12 cellular contexts compared by ENCODE assay signal in genomic region chr3:129890125-129890524, GRCh38. TPM values are rescaled to one million over a fixed set of nuclear protein-coding genes. Genes with fewer than 3 reads are reported as not detected.
DNase-seq lines count a peak whose midpoint lies in the region; ATAC-seq and TF ChIP-seq lines count a peak whose summit lies in the region.
"Had no signal": no experiment of that assay in that cellular context is flagged by ENCODE, and none has a peak within 500 bp of the region (broad histone marks: within the 10 kb centered on the region; RNA-seq: fewer than 3 reads in every experiment).

No MANE protein-coding gene starts in this region.

- CTCF ChIA-PET in activated CD8-positive, alpha-beta T cell treated with anti-CD3 and anti-CD28 coated beads, Interleukin-2, amount 10 ng/mL, durations not matched to agents 7 days and 5 days (lab: Charles Lee), result no interaction called here

- ATAC-seq in activated CD8-positive, alpha-beta T cell treated with anti-CD3 and anti-CD28 coated beads, Interleukin-2, amount 10 ng/mL, durations not matched to agents 7 days and 5 days, result no peak
- ATAC-seq in T-helper 17 cell, result no peak

- no peaks in the 10 kb centered on the region for H3K9me3 ChIP-seq in MM.1S (replicated peaks; ENCODE audit: insufficient read depth, low read length)
- no peaks in the 10 kb centered on the region for H3K9me3 ChIP-seq in parathyroid adenoma (ENCODE audit: control insufficient read depth, low read length)
- no peaks in the 10 kb centered on the region for H3K9me3 ChIP-seq in GM23248 (ENCODE audit: low read depth)
- H3K9me3 ChIP-seq in T-helper 17 cell (ENCODE audit: control insufficient read depth, low read length, poor library complexity, severe bottlenecking), result no peaks in the 10 kb centered on the region
- H3K9me3 ChIP-seq: esophagus squamous epithelium had no signal

- H3K36me3 ChIP-seq in MM.1S (replicated peaks; ENCODE audit: insufficient read depth, low read length) (no peaks in the 10 kb centered on the region), parathyroid adenoma (ENCODE audit: control insufficient read depth, insufficient read depth, low read length) (no peaks in the 10 kb centered on the region), GM23248 (ENCODE audit: low read depth) (no peaks in the 10 kb centered on the region)

- 99 to 100% methylated on average over 2 of the region's 2 CpGs for WGBS in GM23248 (ENCODE audit: low coverage in 1 of 2, low lambda C conversion rate in 2 of 2, missing lambda C conversion rate in 2 of 2), 2 experiments

- no peak for TF ChIP-seq CTCF in MM.1S (IDR thresholded peaks at IDR 0.05; ENCODE audit: low read length)
- TF ChIP-seq CTCF in parathyroid adenoma (IDR thresholded peaks at IDR 0.05), result no peak

- H3F3A ChIP-seq in MM.1S (ENCODE audit: insufficient read depth, low read length) (peaks cover 35% of the 10 kb centered on the region), GM23248 (ENCODE audit: insufficient read depth) (peaks cover 50% of the 10 kb centered on the region)

- H3K27me3 Mint-ChIP-seq in activated CD8-positive, alpha-beta T cell treated with anti-CD3 and anti-CD28 coated beads, Interleukin-2, amount 10 ng/mL, durations not matched to agents 7 days and 5 days (ENCODE audit: low read depth), result no peaks in the 10 kb centered on the region
- no peaks in the 10 kb centered on the region for H3K27me3 Mint-ChIP-seq in T-helper 17 cell

- H3K4me1 ChIP-seq in MM.1S (ENCODE audit: low read length), result peaks cover 34% of the 10 kb centered on the region
- H3K4me1 ChIP-seq in parathyroid adenoma, result peaks cover 2% of the 10 kb centered on the region
- H3K4me1 ChIP-seq in GM23248 (ENCODE audit: insufficient read depth), result peaks cover 30% of the 10 kb centered on the region

- H3K27ac Mint-ChIP-seq in activated CD8-positive, alpha-beta T cell treated with anti-CD3 and anti-CD28 coated beads, Interleukin-2, amount 10 ng/mL, durations not matched to agents 7 days and 5 days, result no peak overlapping the region
- no peak overlapping the region for H3K27ac Mint-ChIP-seq in T-helper 17 cell

- DNase-seq in DMS153 (lab: John Stamatoyannopoulos, UW), result peak; percentile 16
- no peak for DNase-seq in DMS153 treated with DMSO at 0.1 percent for 48 hours (lab: John Stamatoyannopoulos, UW; ENCODE audit: unreplicated experiment)
- peak; percentile 89 for DNase-seq in MM.1S
- peak; percentile 30 for DNase-seq in activated CD8-positive, alpha-beta T cell treated with anti-CD3 and anti-CD28 coated beads, Interleukin-2, amount 10 ng/mL, durations not matched to agents 7 days and 5 days
- no peak for DNase-seq in GM23248
- no peak for DNase-seq in T-helper 17 cell
- DNase-seq in NCI-H526 treated with DMSO at 0.1 percent for 48 hours (lab: John Stamatoyannopoulos, UW), result no peak
- DNase-seq: activated effector memory CD4-positive, alpha-beta T cell treated with anti-CD3 and anti-CD28 coated beads, Interleukin-2, amount 50 U/mL, for 16 hours; esophagus squamous epithelium; nucleus accumbens had no signal

- no peak overlapping the region for H2AFZ ChIP-seq in MM.1S (ENCODE audit: low read length)
- no peak overlapping the region for H2AFZ ChIP-seq in parathyroid adenoma
- H2AFZ ChIP-seq in GM23248, result no peak overlapping the region

- H3K9me3 Mint-ChIP-seq in activated CD8-positive, alpha-beta T cell treated with anti-CD3 and anti-CD28 coated beads, Interleukin-2, amount 10 ng/mL, durations not matched to agents 7 days and 5 days (ENCODE audit: insufficient read depth), result no peaks in the 10 kb centered on the region

- H3K79me2 ChIP-seq in MM.1S (ENCODE audit: low read length) (peaks cover 76% of the 10 kb centered on the region), parathyroid adenoma (peaks cover 25% of the 10 kb centered on the region), GM23248 (ENCODE audit: insufficient read depth) (peaks cover 55% of the 10 kb centered on the region)

- H4K20me1 ChIP-seq in MM.1S (ENCODE audit: insufficient read depth, low read length), result no peaks in the 10 kb centered on the region
- H4K20me1 ChIP-seq in GM23248 (ENCODE audit: insufficient read depth), result peaks cover 6% of the 10 kb centered on the region; the same call in 1 of the 2 replicates

- H3K9ac ChIP-seq in MM.1S (ENCODE audit: low read length), result peak overlapping the region; percentile 99; the same call in 1 of the 2 replicates
- H3K9ac ChIP-seq in parathyroid adenoma, result no peak overlapping the region
- H3K9ac ChIP-seq in GM23248, result no peak overlapping the region

- H3K9me2 ChIP-seq in MM.1S (replicated peaks; ENCODE audit: insufficient read depth, low read length) (no peaks in the 10 kb centered on the region), GM23248 (ENCODE audit: insufficient read depth) (no peaks in the 10 kb centered on the region)

- peak overlapping the region; percentile 86 for H3K4me2 ChIP-seq in MM.1S (ENCODE audit: low read depth, low read length)
- peak overlapping the region; percentile 22 for H3K4me2 ChIP-seq in parathyroid adenoma (ENCODE audit: low read length)
- no peak overlapping the region for H3K4me2 ChIP-seq in GM23248 (ENCODE audit: unreplicated experiment)

- peaks cover 12% of the 10 kb centered on the region for H3K36me3 Mint-ChIP-seq in activated CD8-positive, alpha-beta T cell treated with anti-CD3 and anti-CD28 coated beads, Interleukin-2, amount 10 ng/mL, durations not matched to agents 7 days and 5 days (ENCODE audit: low read depth)
- peaks cover 2% of the 10 kb centered on the region for H3K36me3 Mint-ChIP-seq in T-helper 17 cell (ENCODE audit: low read depth)

- in situ Hi-C loops in GM23248 (cut with MboI), result no loop called here

- H3K27ac ChIP-seq in MM.1S (ENCODE audit: low read length) (peak overlapping the region; percentile 96), parathyroid adenoma (no peak overlapping the region), GM23248 (no peak overlapping the region)
- H3K27ac ChIP-seq: 22Rv1 had no signal

- POLR2A ChIA-PET in activated CD8-positive, alpha-beta T cell treated with anti-CD3 and anti-CD28 coated beads, Interleukin-2, amount 10 ng/mL, durations not matched to agents 7 days and 5 days (lab: Charles Lee), result interaction anchor here (0.6 kb wide), 1 partner anchor 18 kb away, joined by 4 read pairs; no protein-coding TSS in a partner anchor

- no peak overlapping the region for H3K4me3 Mint-ChIP-seq in activated CD8-positive, alpha-beta T cell treated with anti-CD3 and anti-CD28 coated beads, Interleukin-2, amount 10 ng/mL, durations not matched to agents 7 days and 5 days
- H3K4me3 Mint-ChIP-seq in T-helper 17 cell, result no peak overlapping the region

- no peaks in the 10 kb centered on the region for H3K27me3 ChIP-seq in MM.1S (replicated peaks; ENCODE audit: insufficient read depth, low read length)
- H3K27me3 ChIP-seq in parathyroid adenoma (ENCODE audit: control insufficient read depth, insufficient read depth, low read length), result no peaks in the 10 kb centered on the region
- H3K27me3 ChIP-seq in GM23248 (replicated peaks; ENCODE audit: insufficient read depth), result no peaks in the 10 kb centered on the region
- H3K27me3 ChIP-seq: esophagus squamous epithelium had no signal

- peaks cover 30% of the 10 kb centered on the region for H3K4me1 Mint-ChIP-seq in activated CD8-positive, alpha-beta T cell treated with anti-CD3 and anti-CD28 coated beads, Interleukin-2, amount 10 ng/mL, durations not matched to agents 7 days and 5 days (ENCODE audit: low read depth)
- peaks cover 42% of the 10 kb centered on the region for H3K4me1 Mint-ChIP-seq in T-helper 17 cell

- peak overlapping the region; percentile 97; the same call in 1 of the 2 replicates for H3K4me3 ChIP-seq in MM.1S (ENCODE audit: low read length)
- H3K4me3 ChIP-seq in parathyroid adenoma (ENCODE audit: low read depth, low read length), result no peak overlapping the region
- H3K4me3 ChIP-seq in GM23248, result no peak overlapping the region
- H3K4me3 ChIP-seq: esophagus squamous epithelium had no signal

RNA-seq across cellular contexts. Expression of gene TMCC1, which starts 3.4 kb away (rescaled TPM):
- 10 to 100 TPM; 15.9 to 16.8 TPM for total RNA-seq in activated CD8-positive, alpha-beta T cell treated with anti-CD3 and anti-CD28 coated beads, Interleukin-2, amount 10 ng/mL, durations not matched to agents 7 days and 5 days
- 7.8 and 11.1 TPM in 2 replicates for total RNA-seq in GM23248 (2014; rRNA removed; shearing (Covaris generic))
- 4.0 and 4.2 TPM in 2 replicates for polyA plus RNA-seq in GM23248 (2016; fragmentation: Nextera tagmentation; extraction: Ambion mirVana)
- total RNA-seq in T-helper 17 cell, result 10 to 100 TPM; 27.1 to 29.3 TPM

Comparison
In these comparisons a context has a peak if more than half of its experiments do, and no peak if none do; other contexts are left out.
1. DNase-seq: peak in DMS153 (single experiment), MM.1S (single experiment) and activated CD8-positive, alpha-beta T cell treated with anti-CD3 and anti-CD28 coated beads, Interleukin-2, amount 10 ng/mL, durations not matched to agents 7 days and 5 days (single experiment); none in DMS153 treated with DMSO at 0.1 percent for 48 hours (single experiment), GM23248 (single experiment), T-helper 17 cell (0 of 3) and NCI-H526 treated with DMSO at 0.1 percent for 48 hours (single experiment).